14 cellular contexts compared by ENCODE assay signal in genomic region chr3:152396867-152397266, GRCh38.
DNase-seq lines count a peak whose midpoint lies in the region; ATAC-seq and TF ChIP-seq lines count a peak whose summit lies in the region.
"Had no signal": no experiment of that assay in that cellular context is flagged by ENCODE, and none has a peak within 500 bp of the region (broad histone marks: within the 10 kb centered on the region; RNA-seq: fewer than 3 reads in every experiment).

No MANE protein-coding gene starts in this region.

- peaks cover 45% of the 10 kb centered on the region for H3K36me3 Mint-ChIP-seq in HFFc6 (ENCODE audit: low read depth)
- peaks cover 6% of the 10 kb centered on the region for H3K36me3 Mint-ChIP-seq in natural killer cell treated with Interleukin-12 subunit alpha and Interleukin-12 subunit beta and Interleukin-15 and Interleukin-18, amount 100 ng/mL, for 72 hours

- H3K27me3 Mint-ChIP-seq in HFFc6 (ENCODE audit: insufficient read depth) = peaks cover 2% of the 10 kb centered on the region
- H3K27me3 Mint-ChIP-seq in natural killer cell treated with Interleukin-12 subunit alpha and Interleukin-12 subunit beta and Interleukin-15 and Interleukin-18, amount 100 ng/mL, for 72 hours = no peaks in the 10 kb centered on the region
- H3K27me3 Mint-ChIP-seq: stimulated activated naive CD8-positive, alpha-beta T cell treated with anti-CD3 and anti-CD28 coated beads, Interleukin-15, amount 100 ng/mL, for 72 hours had no signal

- no peaks in the 10 kb centered on the region for H3K9me3 ChIP-seq in fibroblast of lung (ENCODE audit: control insufficient read depth, insufficient read depth, low read depth, low read length)
- H3K9me3 ChIP-seq in aorta (ENCODE audit: control insufficient read depth, low read length) = no peaks in the 10 kb centered on the region
- H3K9me3 ChIP-seq: HAP-1 had no signal

- DNase-seq in HFFc6 (no peak), fibroblast of lung (ENCODE audit: low read depth in 2 of 2) (peak; percentile 41 to 44), aorta (no peak), NCI-H1105 (lab: John Stamatoyannopoulos, UW) (no peak), germinal center (ENCODE audit: low spot score) (no peak)
- DNase-seq in natural killer cell treated with Interleukin-12 subunit alpha and Interleukin-12 subunit beta and Interleukin-15 and Interleukin-18, amount 100 ng/mL, for 72 hours (ENCODE audit: low spot score) = no peak
- DNase-seq: AML-193; GF-D8; NCI-H2107; NCI-H774; stimulated activated naive CD8-positive, alpha-beta T cell treated with anti-CD3 and anti-CD28 coated beads, Interleukin-15, amount 100 ng/mL, for 72 hours had no signal

- intact Hi-C loops in aorta (cut with DNase I) = no loop called here

- H3K4me2 ChIP-seq in fibroblast of lung (ENCODE audit: extremely low read depth, insufficient read depth, low read length) = no peak overlapping the region

- no peak overlapping the region for H3K4me3 ChIP-seq in ACC112 (ENCODE audit: low read depth, low read length)
- H3K4me3 ChIP-seq in fibroblast of lung (replicated peaks in 1 of 4; ENCODE audit: control extremely low read depth in 1 of 4, insufficient read depth in 1 of 4, low read depth in 3 of 4, low read length in 4 of 4) = no peak overlapping the region
- H3K4me3 ChIP-seq in aorta (ENCODE audit: low read length in 2 of 2) = no peak overlapping the region
- H3K4me3 ChIP-seq: HAP-1 had no signal

- H3K79me2 ChIP-seq in ACC112 (ENCODE audit: control insufficient read depth, insufficient read depth, low read length, unreplicated experiment) (peaks cover 84% of the 10 kb centered on the region), fibroblast of lung (ENCODE audit: control insufficient read depth, insufficient read depth, low read length) (peaks cover 78% of the 10 kb centered on the region)

- H3K9ac ChIP-seq in fibroblast of lung (ENCODE audit: insufficient read depth, low read length) = no peak overlapping the region

- H3K4me1 Mint-ChIP-seq in HFFc6 (ENCODE audit: low read depth) = peaks cover 78% of the 10 kb centered on the region
- H3K4me1 Mint-ChIP-seq in natural killer cell treated with Interleukin-12 subunit alpha and Interleukin-12 subunit beta and Interleukin-15 and Interleukin-18, amount 100 ng/mL, for 72 hours (ENCODE audit: low read depth in 2 of 2) = peaks cover 46 to 48% of the 10 kb centered on the region in 2 donors

- H3K27me3 ChIP-seq in ACC112 (ENCODE audit: insufficient read depth, low read length) = no peaks in the 10 kb centered on the region
- H3K27me3 ChIP-seq in fibroblast of lung (ENCODE audit: control insufficient read depth, insufficient read depth, low read length) = no peaks in the 10 kb centered on the region
- no peaks in the 10 kb centered on the region for H3K27me3 ChIP-seq in aorta (ENCODE audit: control insufficient read depth in 1 of 2, insufficient read depth in 2 of 2, low read length in 1 of 2)

- H4K20me1 ChIP-seq in fibroblast of lung (ENCODE audit: control insufficient read depth, extremely low read depth, insufficient read depth, low read length) = peaks cover 3% of the 10 kb centered on the region

- ATAC-seq in natural killer cell treated with Interleukin-12 subunit alpha and Interleukin-12 subunit beta and Interleukin-15 and Interleukin-18, amount 100 ng/mL, for 72 hours = no peak
- ATAC-seq in aorta (ENCODE audit: low FRiP score) (no peak), GM19452 (IDR thresholded peaks at IDR 0.05; ENCODE audit: unreplicated experiment) (no peak)
- ATAC-seq: stimulated activated naive CD8-positive, alpha-beta T cell treated with anti-CD3 and anti-CD28 coated beads, Interleukin-15, amount 100 ng/mL, for 72 hours had no signal

- H3K4me3 Mint-ChIP-seq in HFFc6 = no peak overlapping the region
- H3K4me3 Mint-ChIP-seq in natural killer cell treated with Interleukin-12 subunit alpha and Interleukin-12 subunit beta and Interleukin-15 and Interleukin-18, amount 100 ng/mL, for 72 hours = no peak overlapping the region
- H3K4me3 Mint-ChIP-seq: stimulated activated naive CD8-positive, alpha-beta T cell treated with anti-CD3 and anti-CD28 coated beads, Interleukin-15, amount 100 ng/mL, for 72 hours had no signal

- peak overlapping the region; percentile 6; the same call in 1 of the 2 replicates for H3K27ac Mint-ChIP-seq in HFFc6
- H3K27ac Mint-ChIP-seq in natural killer cell treated with Interleukin-12 subunit alpha and Interleukin-12 subunit beta and Interleukin-15 and Interleukin-18, amount 100 ng/mL, for 72 hours = peak overlapping the region; percentile 43 to 53

- TF ChIP-seq CTCF in HFFc6 (IDR thresholded peaks at IDR 0.05) = no peak
- TF ChIP-seq CTCF in fibroblast of lung (conservative IDR thresholded peaks at IDR 0.05 in 1 of 2, IDR thresholded peaks at IDR 0.05 in 1 of 2; ENCODE audit: low read depth in 1 of 2, low read length in 2 of 2) = no peak

- H2AFZ ChIP-seq in ACC112 (ENCODE audit: low read length, unreplicated experiment) = no peak overlapping the region
- no peak overlapping the region for H2AFZ ChIP-seq in fibroblast of lung (ENCODE audit: low read length)

- peak overlapping the region; percentile 55 for H3K27ac ChIP-seq in ACC112 (ENCODE audit: low read depth, low read length)
- no peak overlapping the region for H3K27ac ChIP-seq in fibroblast of lung (ENCODE audit: insufficient read depth, low read length)
- no peak overlapping the region for H3K27ac ChIP-seq in aorta (ENCODE audit: low read depth in 1 of 2, low read length in 2 of 2)

- peaks cover 10% of the 10 kb centered on the region for H3K36me3 ChIP-seq in ACC112 (ENCODE audit: insufficient read depth, low read length)
- peaks cover 3% of the 10 kb centered on the region for H3K36me3 ChIP-seq in fibroblast of lung (ENCODE audit: control insufficient read depth, insufficient read depth, low read length)
- no peaks in the 10 kb centered on the region for H3K36me3 ChIP-seq in aorta (ENCODE audit: control insufficient read depth in 1 of 2, insufficient read depth in 2 of 2, low read length in 1 of 2)
- H3K36me3 ChIP-seq: HAP-1 had no signal

- H3K9me3 Mint-ChIP-seq in HFFc6 = no peaks in the 10 kb centered on the region
- no peaks in the 10 kb centered on the region for H3K9me3 Mint-ChIP-seq in natural killer cell treated with Interleukin-12 subunit alpha and Interleukin-12 subunit beta and Interleukin-15 and Interleukin-18, amount 100 ng/mL, for 72 hours
- H3K9me3 Mint-ChIP-seq: stimulated activated naive CD8-positive, alpha-beta T cell treated with anti-CD3 and anti-CD28 coated beads, Interleukin-15, amount 100 ng/mL, for 72 hours had no signal

- H3K4me1 ChIP-seq in ACC112 (ENCODE audit: control insufficient read depth, insufficient read depth, low read length, unreplicated experiment) (peaks cover 56% of the 10 kb centered on the region), fibroblast of lung (ENCODE audit: control insufficient read depth, extremely low read depth, insufficient read depth, low read length) (peaks cover 17% of the 10 kb centered on the region), aorta (ENCODE audit: control insufficient read depth in 1 of 2, insufficient read depth in 2 of 2, low read length in 2 of 2) (peaks cover 7 to 12% of the 10 kb centered on the region in 2 donors)

Comparison
In these comparisons a context has a peak if more than half of its experiments do, and no peak if none do; other contexts are left out.
1. DNase-seq: peak in fibroblast of lung (2 of 2); none in HFFc6 (single experiment), natural killer cell treated with Interleukin-12 subunit alpha and Interleukin-12 subunit beta and Interleukin-15 and Interleukin-18, amount 100 ng/mL, for 72 hours (single experiment), aorta (0 of 2), NCI-H1105 (single experiment) and germinal center (single experiment).